In the genomic region with DNA sequence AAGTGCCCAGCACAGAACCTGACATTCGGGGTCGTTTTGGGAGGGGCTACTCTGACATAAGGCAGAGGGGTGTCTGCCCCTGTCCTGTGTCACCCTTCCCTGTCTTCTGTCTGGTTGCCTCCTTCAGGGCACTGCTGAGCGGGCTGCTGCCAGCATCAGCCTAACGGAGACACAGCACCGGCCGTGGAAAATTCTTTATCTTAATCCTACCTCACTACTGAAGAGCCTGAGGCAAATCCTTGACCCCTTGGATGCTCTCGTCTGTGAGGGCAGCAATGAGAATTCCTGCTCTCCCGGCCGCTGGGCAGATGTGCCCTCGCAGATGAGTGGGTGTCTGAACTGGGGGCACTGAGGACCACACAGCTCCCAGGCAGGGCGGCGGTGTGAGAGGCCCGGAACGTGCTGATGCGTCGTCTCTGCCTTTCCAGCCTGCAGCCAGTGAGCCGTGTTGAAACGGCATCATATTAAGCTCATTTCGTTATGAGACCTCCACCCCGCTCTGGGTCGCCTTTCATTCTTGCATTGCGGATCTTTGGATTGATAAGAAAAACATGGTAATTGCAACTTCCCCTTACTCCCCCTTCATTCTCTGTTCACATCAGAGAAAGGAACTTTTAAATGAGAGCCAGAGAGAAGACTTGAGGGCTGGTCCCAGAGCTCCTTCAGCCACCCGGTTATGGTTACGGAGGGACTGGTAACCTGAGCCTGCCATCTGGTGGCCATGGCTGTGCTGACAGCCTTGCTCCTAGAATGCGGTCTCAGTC, we compare ENCODE assay signal across 8 cellular contexts.
DNase-seq lines count a peak whose midpoint lies in the region; ATAC-seq and TF ChIP-seq lines count a peak whose summit lies in the region.

No MANE protein-coding gene starts in this region.

- no peaks in the 10 kb centered on the region for H3K79me2 ChIP-seq in SU-DHL-6 (ENCODE audit: insufficient read depth, low read length)

- H4K20me1 ChIP-seq in SU-DHL-6 (ENCODE audit: low read depth, low read length): no peaks in the 10 kb centered on the region

- TF ChIP-seq EP300 in sigmoid colon (IDR thresholded peaks at IDR 0.05): no peak

- DNase-seq in GM12865 (ENCODE audit: low read depth): peak; percentile 68
- DNase-seq in MV-4-11 (lab: John Stamatoyannopoulos, UW): peak; percentile 47
- DNase-seq in anterior cingulate cortex (lab: John Stamatoyannopoulos, UW): peak in 52 of 58 donors; percentile 9 to 80 (median 43)
- DNase-seq in hippocampal formation (lab: John Stamatoyannopoulos, UW): peak; percentile 49 to 67
- DNase-seq in sigmoid colon: peak; percentile 79

- no peaks in the 10 kb centered on the region for H3K9me3 ChIP-seq in SU-DHL-6 (ENCODE audit: insufficient read depth, low read length)
- no peaks in the 10 kb centered on the region for H3K9me3 ChIP-seq in sigmoid colon

- ATAC-seq in HG02588 (IDR thresholded peaks at IDR 0.05; ENCODE audit: unreplicated experiment) (peak; percentile 83), GM21528 (IDR thresholded peaks at IDR 0.05; ENCODE audit: low FRiP score, unreplicated experiment) (no peak)

- H3F3A ChIP-seq in SU-DHL-6 (ENCODE audit: insufficient read depth): no peaks in the 10 kb centered on the region

- H3K9ac ChIP-seq in SU-DHL-6 (ENCODE audit: low read length): no peak overlapping the region

- H3K4me3 ChIP-seq in GM12865 (ENCODE audit: low read depth, low read length): no peak overlapping the region
- H3K4me3 ChIP-seq in SU-DHL-6 (ENCODE audit: insufficient read depth, low read length, poor library complexity, severe bottlenecking): no peak overlapping the region
- peak overlapping the region in 2 of 4 donors; percentile 3 to 13 for H3K4me3 ChIP-seq in sigmoid colon

- peaks cover 0 to 18% (median 14%) of the 10 kb centered on the region in 4 donors for H3K4me1 ChIP-seq in sigmoid colon

- intact Hi-C loops in sigmoid colon (cut with DNase I): loop anchor here (5.0 kb wide), 1 partner anchor 294 kb away; no protein-coding TSS in a partner anchor

- H3K27me3 ChIP-seq in SU-DHL-6 (ENCODE audit: low read length) (no peaks in the 10 kb centered on the region), sigmoid colon (peaks cover 14 to 52% (median 35%) of the 10 kb centered on the region in 3 donors)

- no peaks in the 10 kb centered on the region for H3K9me2 ChIP-seq in SU-DHL-6 (replicated peaks; ENCODE audit: insufficient read depth, low read length)

- no peak overlapping the region for H3K4me2 ChIP-seq in SU-DHL-6 (ENCODE audit: low read depth, low read length, poor library complexity, severe bottlenecking)

- TF ChIP-seq CTCF in GM12865 (IDR thresholded peaks at IDR 0.05; ENCODE audit: insufficient read depth, low read depth, low read length, missing control alignments): peak; percentile 91
- peak; percentile 73 for TF ChIP-seq CTCF in SU-DHL-6 (IDR thresholded peaks at IDR 0.05; ENCODE audit: insufficient read depth, low read length, poor library complexity, severe bottlenecking)
- TF ChIP-seq CTCF in sigmoid colon (IDR thresholded peaks at IDR 0.05): peak; percentile 68 to 88 (median 80)

- H2AFZ ChIP-seq in SU-DHL-6 (ENCODE audit: low read depth, low read length, severe bottlenecking): no peak overlapping the region

- no peak for TF ChIP-seq POLR2A in sigmoid colon (IDR thresholded peaks at IDR 0.05)

- H3K36me3 ChIP-seq in SU-DHL-6 (ENCODE audit: low read length) (no peaks in the 10 kb centered on the region), sigmoid colon (no peaks in the 10 kb centered on the region)

- no peak overlapping the region for H3K27ac ChIP-seq in SU-DHL-6 (ENCODE audit: low read depth, low read length)
- no peak overlapping the region for H3K27ac ChIP-seq in sigmoid colon

- WGBS in sigmoid colon, 2 donors: 11 to 12% methylated on average over 25 of the region's 25 CpGs
